9 cellular contexts compared by ENCODE assay signal in the genomic region with DNA sequence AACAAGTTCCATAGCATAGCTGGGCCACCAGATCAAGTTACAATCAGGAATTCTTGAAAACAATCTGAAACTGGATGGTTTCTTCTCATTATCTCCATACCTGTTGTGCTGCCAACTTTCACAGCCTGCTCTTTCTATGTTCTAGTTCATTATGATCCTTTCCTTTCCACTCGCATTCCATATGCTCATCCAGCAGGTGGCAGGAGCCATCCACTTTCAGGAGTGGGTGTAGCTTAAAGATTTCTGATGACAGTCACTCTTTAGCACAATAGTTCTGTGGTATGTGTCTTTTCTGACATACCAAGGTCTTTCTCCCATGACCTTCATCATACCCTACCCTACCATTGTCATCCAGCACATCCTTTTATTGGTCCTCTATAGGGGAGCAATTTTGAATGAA. TPM values are rescaled to one million over a fixed set of nuclear protein-coding genes. Genes with fewer than 3 reads are reported as not detected.
DNase-seq lines count a peak whose midpoint lies in the region; ATAC-seq and TF ChIP-seq lines count a peak whose summit lies in the region.
"Had no signal": no experiment of that assay in that cellular context is flagged by ENCODE, and none has a peak within 500 bp of the region (broad histone marks: within the 10 kb centered on the region; RNA-seq: fewer than 3 reads in every experiment).

No MANE protein-coding gene starts in this region.

- DNase-seq in Daoy (ENCODE audit: low read depth) (peak; percentile 14), LHCN-M2 (ENCODE audit: low read depth) (peak; percentile 12), fibroblast of mammary gland (ENCODE audit: low read depth) (peak; percentile 31), omental fat pad (ENCODE audit: low spot score) (no peak), epidermal melanocyte (ENCODE audit: insufficient read length, low spot score) (no peak)
- peak; percentile 22 to 26 for DNase-seq in activated CD4-positive, alpha-beta T cell treated with anti-CD3 and anti-CD28 coated beads, Interleukin-2, amount 50 U/mL, for 48 hours

- TF ChIP-seq CTCF in fibroblast of mammary gland (conservative IDR thresholded peaks at IDR 0.05; ENCODE audit: control insufficient read depth, insufficient read depth, low read depth, low read length) (peak; percentile 51), parathyroid adenoma (IDR thresholded peaks at IDR 0.05) (peak; percentile 46), omental fat pad (IDR thresholded peaks at IDR 0.05) (no peak)

- no peaks in the 10 kb centered on the region for H3K9me3 ChIP-seq in parathyroid adenoma (ENCODE audit: control insufficient read depth, low read length)

- H3K4me3 ChIP-seq in fibroblast of mammary gland (ENCODE audit: control insufficient read depth, low read depth, low read length) (no peak overlapping the region), parathyroid adenoma (ENCODE audit: low read depth, low read length) (no peak overlapping the region)

- H3K4me2 ChIP-seq in parathyroid adenoma (ENCODE audit: low read length): no peak overlapping the region

- no peaks in the 10 kb centered on the region for H3K79me2 ChIP-seq in parathyroid adenoma

- no peaks in the 10 kb centered on the region for H3K27me3 ChIP-seq in parathyroid adenoma (ENCODE audit: control insufficient read depth, insufficient read depth, low read length)

- no peaks in the 10 kb centered on the region for H3K4me1 ChIP-seq in parathyroid adenoma

- no peak overlapping the region for H3K9ac ChIP-seq in parathyroid adenoma

- H3K27ac ChIP-seq in parathyroid adenoma: no peak overlapping the region

- no peak overlapping the region for H2AFZ ChIP-seq in parathyroid adenoma

- H3K36me3 ChIP-seq in parathyroid adenoma (ENCODE audit: control insufficient read depth, insufficient read depth, low read length): no peaks in the 10 kb centered on the region

- ATAC-seq in omental fat pad (ENCODE audit: low FRiP score) (no peak), GM21786 (IDR thresholded peaks at IDR 0.05; ENCODE audit: unreplicated experiment) (no peak)
- ATAC-seq: T-helper 17 cell had no signal

RNA-seq across cellular contexts. Expression of a gene that starts 46.4 kb away (rescaled TPM):
- total RNA-seq in Daoy (2014; rRNA removed; shearing (Covaris generic)): 0.29 and 1.1 TPM in 2 replicates
- total RNA-seq in LHCN-M2 (2014; rRNA removed) (not detected in 2 replicates), omental fat pad (not detected)
- not detected for polyA plus RNA-seq in LHCN-M2 (2012)
- total RNA-seq: T-helper 17 cell had no signal

Comparison
In these comparisons a context has a peak if more than half of its experiments do, and no peak if none do; other contexts are left out.
1. DNase-seq: peak in Daoy (single experiment), LHCN-M2 (single experiment), activated CD4-positive, alpha-beta T cell treated with anti-CD3 and anti-CD28 coated beads, Interleukin-2, amount 50 U/mL, for 48 hours (2 of 2) and fibroblast of mammary gland (single experiment); none in omental fat pad (single experiment) and epidermal melanocyte (single experiment).
2. CTCF ChIP-seq: peak in fibroblast of mammary gland (single experiment) and parathyroid adenoma (single experiment); none in omental fat pad (0 of 3).